12 cellular contexts compared by ENCODE assay signal in the genomic region with DNA sequence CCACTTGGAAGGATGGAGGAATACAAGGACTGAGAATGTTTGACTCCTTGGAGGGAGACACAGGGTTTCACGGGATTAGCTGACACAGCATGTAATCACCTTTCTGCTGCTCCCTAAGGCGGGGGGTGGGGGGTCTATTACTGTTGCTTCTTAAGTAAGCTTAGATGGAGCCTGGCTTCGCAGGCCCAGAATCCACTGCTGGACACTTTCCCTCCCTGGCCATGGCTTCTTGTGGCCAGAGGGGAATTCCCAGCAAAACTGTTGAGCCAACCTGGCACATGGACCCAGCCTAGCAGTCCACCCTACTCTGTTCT. TPM values are rescaled to one million over a fixed set of nuclear protein-coding genes. Genes with fewer than 3 reads are reported as not detected.
DNase-seq lines count a peak whose midpoint lies in the region; ATAC-seq and TF ChIP-seq lines count a peak whose summit lies in the region.
"Had no signal": no experiment of that assay in that cellular context is flagged by ENCODE, and none has a peak within 500 bp of the region (broad histone marks: within the 10 kb centered on the region; RNA-seq: fewer than 3 reads in every experiment).

No MANE protein-coding gene starts in this region.

- H2AFZ ChIP-seq in IMR-90 (replicated peaks; ENCODE audit: low read length, poor library complexity), result peak overlapping the region; percentile 89
- no peak overlapping the region for H2AFZ ChIP-seq in mesenchymal stem cell (ENCODE audit: low read depth, low read length)

- dilution Hi-C loops in IMR-90 (cut with HindIII; ENCODE audit: low sequenced_read_pairs, unreplicated experiment), result no loop called here

- H3K9me3 Mint-ChIP-seq in activated T-cell treated with anti-CD3 and anti-CD28 coated beads, Interleukin-2, amount 50 U/mL, for 4 hours, result no peaks in the 10 kb centered on the region

- no peak overlapping the region for H3K4me3 Mint-ChIP-seq in activated T-cell treated with anti-CD3 and anti-CD28 coated beads, Interleukin-2, amount 50 U/mL, for 4 hours

- H3K36me3 Mint-ChIP-seq in activated T-cell treated with anti-CD3 and anti-CD28 coated beads, Interleukin-2, amount 50 U/mL, for 4 hours (ENCODE audit: insufficient read depth), result no peaks in the 10 kb centered on the region

- H3K18ac ChIP-seq in IMR-90 (ENCODE audit: low read depth, low read length) (peak overlapping the region; percentile 93), mesenchymal stem cell (ENCODE audit: low read depth in 1 of 2, low read length in 2 of 2) (peak overlapping the region; percentile 32 to 94)

- H3K36me3 ChIP-seq in IMR-90 (ENCODE audit: control insufficient read depth, insufficient read depth, low read length) (no peaks in the 10 kb centered on the region), mesenchymal stem cell (ENCODE audit: control insufficient read depth in 1 of 2, insufficient read depth in 2 of 2, low read depth in 1 of 2, low read length in 2 of 2) (no peaks in the 10 kb centered on the region), HAP-1 (replicated peaks) (no peaks in the 10 kb centered on the region)
- H3K36me3 ChIP-seq: neutrophil had no signal

- peak; percentile 59 for DNase-seq in IMR-90
- DNase-seq in amniotic epithelial cell (ENCODE audit: low read depth), result peak; percentile 90
- peak; percentile 74 for DNase-seq in mesenchymal stem cell
- no peak for DNase-seq in HAP-1 (ENCODE audit: low spot score in 2 of 2)
- DNase-seq in activated T-cell treated with anti-CD3 and anti-CD28 coated beads, Interleukin-2, amount 50 U/mL, for 4 hours, result no peak
- no peak for DNase-seq in HuH-7.5 (ENCODE audit: low spot score)
- DNase-seq: Calu3; left cardiac atrium; stimulated activated naive CD4-positive, alpha-beta T cell had no signal

- no peak for TF ChIP-seq POLR2A in IMR-90 (IDR thresholded peaks at IDR 0.05; ENCODE audit: low read depth, low read length)

- peak overlapping the region; percentile 63; the same call in 1 of the 2 replicates for H3K27ac ChIP-seq in IMR-90 (ENCODE audit: insufficient read depth, low read length)
- H3K27ac ChIP-seq in mesenchymal stem cell (ENCODE audit: low read length, poor library complexity, severe bottlenecking), result peak overlapping the region; percentile 96
- peak overlapping the region; percentile 72 for H3K27ac ChIP-seq in temporal lobe (ENCODE audit: low read depth, low read length)
- H3K27ac ChIP-seq: neutrophil had no signal

- peak overlapping the region; percentile 44 for H4K5ac ChIP-seq in IMR-90 (ENCODE audit: low read depth, low read length)

- no peak overlapping the region for H2BK5ac ChIP-seq in IMR-90 (ENCODE audit: low read depth, low read length, poor library complexity, severe bottlenecking)
- H2BK5ac ChIP-seq in mesenchymal stem cell (ENCODE audit: low read depth, low read length, poor library complexity, severe bottlenecking), result no peak overlapping the region

- H2AK5ac ChIP-seq in IMR-90 (ENCODE audit: low read depth, low read length) (no peak overlapping the region), mesenchymal stem cell (ENCODE audit: low read length, severe bottlenecking) (peak overlapping the region; percentile 27)

- H3K23ac ChIP-seq in IMR-90 (ENCODE audit: low read depth, low read length) (peak overlapping the region; percentile 77; the same call in 1 of the 2 replicates), mesenchymal stem cell (ENCODE audit: low read length in 2 of 2) (no peak overlapping the region)

- H4K8ac ChIP-seq in IMR-90 (ENCODE audit: low read depth in 2 of 2, low read length in 2 of 2) (peak overlapping the region in 1 of 2 experiments; percentile 65; a peak in 2 of 4 replicates), mesenchymal stem cell (ENCODE audit: low read length) (no peak overlapping the region)

- H3K4me1 Mint-ChIP-seq in activated T-cell treated with anti-CD3 and anti-CD28 coated beads, Interleukin-2, amount 50 U/mL, for 4 hours (ENCODE audit: low read depth), result no peaks in the 10 kb centered on the region

- no peaks in the 10 kb centered on the region for H3K9me3 ChIP-seq in IMR-90 (ENCODE audit: control insufficient read depth, insufficient read depth, low read length)
- peaks cover 2% of the 10 kb centered on the region for H3K9me3 ChIP-seq in mesenchymal stem cell (ENCODE audit: control insufficient read depth, low read length)
- no peaks in the 10 kb centered on the region for H3K9me3 ChIP-seq in HAP-1
- H3K9me3 ChIP-seq: neutrophil had no signal

- peaks cover 12% of the 10 kb centered on the region for H3K27me3 Mint-ChIP-seq in activated T-cell treated with anti-CD3 and anti-CD28 coated beads, Interleukin-2, amount 50 U/mL, for 4 hours (ENCODE audit: low read depth)

- H2BK120ac ChIP-seq in IMR-90 (ENCODE audit: low read depth, low read length), result peak overlapping the region; percentile 79
- H2BK120ac ChIP-seq in mesenchymal stem cell (ENCODE audit: low read depth, low read length), result no peak overlapping the region

- H3K14ac ChIP-seq in IMR-90 (replicated peaks; ENCODE audit: low read depth, low read length) (peak overlapping the region; percentile 78), mesenchymal stem cell (ENCODE audit: low read length in 2 of 2) (no peak overlapping the region)

- H3K4me2 ChIP-seq in IMR-90 (ENCODE audit: low read depth, low read length) (peak overlapping the region; percentile 84), mesenchymal stem cell (ENCODE audit: low read length, poor library complexity, severe bottlenecking) (no peak overlapping the region)

- ATAC-seq in IMR-90 (ENCODE audit: low read depth), result peak; percentile 15; the same call in 1 of the 2 replicates
- ATAC-seq in activated T-cell treated with anti-CD3 and anti-CD28 coated beads, Interleukin-2, amount 50 U/mL, for 4 hours, result no peak
- ATAC-seq: activated naive CD4-positive, alpha-beta T cell treated with anti-CD3 and anti-CD28 coated beads, Interleukin-2, amount 50 U/mL, for 72 hours had no signal

- no peaks in the 10 kb centered on the region for H3K27me3 ChIP-seq in IMR-90 (ENCODE audit: control insufficient read depth, insufficient read depth, low read length)
- peaks cover 0 to 12% of the 10 kb centered on the region in 2 experiments for H3K27me3 ChIP-seq in mesenchymal stem cell (ENCODE audit: control insufficient read depth in 1 of 2, insufficient read depth in 1 of 2, low read length in 2 of 2)
- no peaks in the 10 kb centered on the region for H3K27me3 ChIP-seq in HAP-1 (ENCODE audit: low read depth)
- H3K27me3 ChIP-seq: neutrophil had no signal

- no peak overlapping the region for H2AK9ac ChIP-seq in IMR-90 (replicated peaks; ENCODE audit: low read depth, low read length, poor library complexity)

- no peak for TF ChIP-seq CTCF in IMR-90 (conservative IDR thresholded peaks at IDR 0.05; ENCODE audit: low read depth, low read length)

- POLR2A ChIA-PET in IMR-90 (lab: Charles Lee; ENCODE audit: unreplicated experiment), result interaction anchor here (0.6 to 1.5 kb wide), 2 partner anchors 13 to 14 kb away, joined by 4 read pairs; no protein-coding TSS in a partner anchor

- H3K4me1 ChIP-seq in IMR-90 (ENCODE audit: control insufficient read depth, insufficient read depth, low read length), result peaks cover 16% of the 10 kb centered on the region
- peaks cover 29% of the 10 kb centered on the region for H3K4me1 ChIP-seq in mesenchymal stem cell (ENCODE audit: control insufficient read depth, insufficient read depth, low read depth, low read length)
- H3K4me1 ChIP-seq in HAP-1, result no peaks in the 10 kb centered on the region

- H2BK15ac ChIP-seq in IMR-90 (ENCODE audit: low read depth, low read length) (no peak overlapping the region), mesenchymal stem cell (ENCODE audit: low read depth, poor library complexity, severe bottlenecking) (no peak overlapping the region)

- in situ Hi-C loops in IMR-90 (cut with MboI; ENCODE audit: low sequenced_read_pairs) (no loop called here), HAP-1 (cut with MboI; ENCODE audit: low sequenced_read_pairs) (no loop called here)

- H3K4me3 ChIP-seq in IMR-90 (ENCODE audit: insufficient read depth, low read depth, low read length) (no peak overlapping the region), mesenchymal stem cell (ENCODE audit: insufficient read depth in 1 of 2, low read depth in 1 of 2, low read length in 2 of 2) (no peak overlapping the region), HAP-1 (no peak overlapping the region)

- no peaks in the 10 kb centered on the region for H3K79me1 ChIP-seq in IMR-90 (ENCODE audit: low read depth in 1 of 2, low read length in 2 of 2)
- no peaks in the 10 kb centered on the region for H3K79me1 ChIP-seq in mesenchymal stem cell (replicated peaks; ENCODE audit: low read length, poor library complexity, severe bottlenecking)

- intact Hi-C loops in IMR-90 (cut with micrococcal nuclease), result no loop called here

- H3K9ac ChIP-seq in IMR-90 (ENCODE audit: low read depth, low read length), result peak overlapping the region; percentile 44
- peak overlapping the region; percentile 66 for H3K9ac ChIP-seq in mesenchymal stem cell (ENCODE audit: low read length)

- TF ChIP-seq RAD21 in IMR-90 (IDR thresholded peaks at IDR 0.05; ENCODE audit: low read length), result no peak

- peak overlapping the region; percentile 73 for H2BK20ac ChIP-seq in IMR-90 (ENCODE audit: low read depth, low read length)

- peak overlapping the region; percentile 80 for H3K4ac ChIP-seq in IMR-90 (ENCODE audit: low read depth, low read length)
- H3K4ac ChIP-seq in mesenchymal stem cell (ENCODE audit: low read depth in 1 of 2, low read length in 2 of 2), result peak overlapping the region in 1 of 2 experiments; percentile 0

- CTCF ChIA-PET in IMR-90 (lab: Yijun Ruan, JAX), result no interaction called here

- BruUV-seq in IMR-90 (replicated peaks; lab: Mats Ljungman, UMichigan), result no TSS peak

- 100% methylated on average over 1 of the region's 3 CpGs; no CpG with 5 or more reads in 1 of the 2 experiments for WGBS in IMR-90 (ENCODE audit: extremely low coverage in 2 of 2, insufficient read length in 1 of 2), 2 experiments
- WGBS in mesenchymal stem cell, result 64% methylated on average over 3 of the region's 3 CpGs

- H4K20me1 ChIP-seq in IMR-90 (ENCODE audit: insufficient read depth, low read length), result no peaks in the 10 kb centered on the region

- peak overlapping the region; percentile 52; the same call in 1 of the 2 replicates for H3K56ac ChIP-seq in IMR-90 (ENCODE audit: extremely low read depth, insufficient read depth, low read length)

- H4K91ac ChIP-seq in IMR-90 (ENCODE audit: insufficient read depth, low read depth, low read length), result peak overlapping the region; percentile 70; the same call in 1 of the 2 replicates
- H4K91ac ChIP-seq in mesenchymal stem cell (ENCODE audit: low read length), result peak overlapping the region; percentile 21

- H2BK12ac ChIP-seq in mesenchymal stem cell (ENCODE audit: low read length in 2 of 2), result peak overlapping the region in 1 of 2 experiments; percentile 49

- peaks cover 5% of the 10 kb centered on the region for H3K9me1 ChIP-seq in IMR-90 (ENCODE audit: insufficient read depth, low read length)

RNA-seq across cellular contexts. Expression of gene DLG1, which starts 55.4 kb away (rescaled TPM):
- total RNA-seq in IMR-90 (2012; rRNA removed) (57.7 and 58.6 TPM in 2 replicates), temporal lobe (60.5 TPM)
- polyA plus RNA-seq in IMR-90 (2012; rRNA removed), result 18.7 and 21.2 TPM in 2 replicates
- 3.7 and 4.9 TPM in 2 replicates for polyA plus RNA-seq in IMR-90 (2012; cell fraction: cytosol; rRNA removed)
- polyA plus RNA-seq in IMR-90 (2012; cell fraction: nucleus; rRNA removed; ENCODE audit: low replicate concordance), result 5.5 and 51.9 TPM in 2 replicates
- polyA plus RNA-seq in mesenchymal stem cell (2013, experiment 1 of 2), result 41.4 TPM
- 40.1 TPM for polyA plus RNA-seq in mesenchymal stem cell (2013, experiment 2 of 2)
- 10 to 100 TPM; 42.3 to 44.3 (median 44.3) TPM for total RNA-seq in activated T-cell treated with anti-CD3 and anti-CD28 coated beads, Interleukin-2, amount 50 U/mL, for 4 hours

Comparison
In these comparisons a context has a peak if more than half of its experiments do, and no peak if none do; other contexts are left out.
1. DNase-seq: peak in IMR-90 (single experiment), amniotic epithelial cell (single experiment) and mesenchymal stem cell (single experiment); none in HAP-1 (0 of 2), activated T-cell treated with anti-CD3 and anti-CD28 coated beads, Interleukin-2, amount 50 U/mL, for 4 hours (single experiment) and HuH-7.5 (single experiment).
2. Peak in every context shown above with its lines, with median percentiles within 50 percentile points of each other: H3K27ac ChIP-seq.